ENCODE assay signal across 34 cellular contexts in genomic region chr10:105868935-105869334, GRCh38.
"Had no signal": no experiment of that assay in that cellular context is flagged by ENCODE, and none has a peak within 500 bp of the region (broad histone marks: within the 10 kb centered on the region; RNA-seq: fewer than 3 reads in every experiment).

No MANE protein-coding gene starts in this region.

- DNase-seq: activated B cell treated with CpG ODN at 0.5 μM for 24 hours; activated CD4-positive, alpha-beta memory T cell treated with anti-CD3 and anti-CD28 coated beads for 36 hours; activated CD4-positive, alpha-beta T cell treated with anti-CD3 and anti-CD28 coated beads for 4 hours; activated CD4-positive, alpha-beta T cell treated with anti-CD3 and anti-CD28 coated beads, Interleukin-2, amount 10 ng/mL, durations not matched to agents 24 days and 14 days; activated CD4-positive, alpha-beta T cell treated with anti-CD3 and anti-CD28 coated beads, Interleukin-2, amount 50 U/mL, for 1 hour; activated CD4-positive, alpha-beta T cell treated with anti-CD3 and anti-CD28 coated beads, Interleukin-2, amount 50 U/mL, for 4 hours; activated CD4-positive, CD25-positive, alpha-beta regulatory T cell treated with anti-CD3 and anti-CD28 coated beads, Interleukin-2, amount 50 U/mL, for 72 hours; activated CD8-positive, alpha-beta memory T cell treated with anti-CD3 and anti-CD28 coated beads, Interleukin-2, amount 50 U/mL, for 4 hours; activated CD8-positive, alpha-beta T cell treated with anti-CD3 and anti-CD28 coated beads for 36 hours; activated effector memory CD4-positive, alpha-beta T cell treated with anti-CD3 and anti-CD28 coated beads, Interleukin-2, amount 50 U/mL, for 16 hours; activated gamma-delta T cell treated with Interleukin-2 at 50 U/mL for 16 hours; activated naive CD4-positive, alpha-beta T cell; activated naive CD4-positive, alpha-beta T cell treated with anti-CD3 and anti-CD28 coated beads for 36 hours; activated naive CD4-positive, alpha-beta T cell treated with anti-CD3 and anti-CD28 coated beads, Interleukin-2, amount 50 U/mL, for 16 hours; activated naive CD8-positive, alpha-beta T cell treated with anti-CD3 and anti-CD28 coated beads for 36 hours; activated T-cell treated with anti-CD3 and anti-CD28 coated beads for 4 hours; activated T-cell treated with anti-CD3 and anti-CD28 coated beads, Interleukin-2, amount 50 U/mL, for 1 hour; activated T-cell treated with anti-CD3 and anti-CD28 coated beads, Interleukin-2, amount 50 U/mL, for 4 hours; activated T-cell treated with anti-CD3 and anti-CD28 coated beads, Interleukin-2, amount 50 U/mL, for 72 hours; adrenal gland; amniotic stem cell; aorta; body of pancreas; brain microvascular endothelial cell; central memory CD4-positive, alpha-beta T cell; T-helper 1 cell; T-helper 2 cell; T-helper 9 cell had no signal

- H3K4me3 ChIP-seq: adrenal gland, body of pancreas, breast epithelium had no signal

- H3K9me3 ChIP-seq: adrenal gland, body of pancreas had no signal

- H3K4me1 ChIP-seq: adrenal gland, body of pancreas, breast epithelium had no signal

- H3K27ac ChIP-seq: adrenal gland, body of pancreas, brain microvascular endothelial cell, breast epithelium, VCaP had no signal

- H3K36me3 ChIP-seq: adrenal gland, brain microvascular endothelial cell, breast epithelium had no signal

- ATAC-seq: activated CD8-positive, alpha-beta T cell treated with anti-CD3 and anti-CD28 coated beads for 36 hours; activated naive CD4-positive, alpha-beta T cell treated with anti-CD3 and anti-CD28 coated beads, Interleukin-2, amount 50 U/mL, for 72 hours; activated T-cell treated with anti-CD3 and anti-CD28 coated beads, Interleukin-2, amount 50 U/mL, for 4 hours; activated T-cell treated with anti-CD3 and anti-CD28 coated beads, Interleukin-2, amount 50 U/mL, for 72 hours; activated T-helper 17 cell treated with anti-CD3 and anti-CD28 coated beads, Interleukin-2, amount 50 U/mL, for 72 hours; body of pancreas had no signal

- H3K27me3 ChIP-seq: adrenal gland, body of pancreas, brain microvascular endothelial cell, breast epithelium had no signal

- FAIRE-seq: astrocyte, TTC549 had no signal
